9 cellular contexts compared by ENCODE assay signal in genomic region chr6:152170702-152171667, GRCh38.
DNase-seq lines count a peak whose midpoint lies in the region; ATAC-seq, FAIRE-seq and TF ChIP-seq lines count a peak whose summit lies in the region.
"Had no signal": no experiment of that assay in that cellular context is flagged by ENCODE, and none has a peak within 500 bp of the region (broad histone marks: within the 10 kb centered on the region; RNA-seq: fewer than 3 reads in every experiment).

No MANE protein-coding gene starts in this region.

- intact Hi-C loops in heart right ventricle (cut with DNase I) (no loop called here), Right ventricle myocardium superior (cut with DNase I) (no loop called here), pancreas (cut with DNase I) (no loop called here), sciatic nerve (cut with DNase I) (no loop called here)

- H3K4me3 ChIP-seq in heart right ventricle (no peak overlapping the region), pancreas (peak overlapping the region in 1 of 4 donors; percentile 13), SJCRH30 (no peak overlapping the region)
- H3K4me3 ChIP-seq: BLaER1 had no signal

- TF ChIP-seq CTCF in heart right ventricle (IDR thresholded peaks at IDR 0.05) = no peak
- TF ChIP-seq CTCF in pancreas (IDR thresholded peaks at IDR 0.05) = no peak

- peaks cover 6% of the 10 kb centered on the region for H3K9me3 Mint-ChIP-seq in activated naive CD4-positive, alpha-beta T cell treated with anti-CD3 and anti-CD28 coated beads, Interleukin-2, amount 10 ng/mL, durations not matched to agents 7 days and 5 days

- H3K27ac ChIP-seq in heart right ventricle (peak overlapping the region; percentile 11 to 64 (median 44)), pancreas (peak overlapping the region in 2 of 4 donors; percentile 15 to 46), SJCRH30 (no peak overlapping the region)
- H3K27ac ChIP-seq: BLaER1 had no signal

- ATAC-seq in heart right ventricle (peak in 1 of 8 donors; percentile 39), Right ventricle myocardium superior (ENCODE audit: poor library complexity) (no peak), HG03460 (IDR thresholded peaks at IDR 0.05; ENCODE audit: unreplicated experiment) (peak; percentile 89), pancreas (peak; percentile 55 to 86 (median 80)), sciatic nerve (no peak)

- H3K27me3 Mint-ChIP-seq in activated naive CD4-positive, alpha-beta T cell treated with anti-CD3 and anti-CD28 coated beads, Interleukin-2, amount 10 ng/mL, durations not matched to agents 7 days and 5 days = no peaks in the 10 kb centered on the region

- H3K4me3 Mint-ChIP-seq in activated naive CD4-positive, alpha-beta T cell treated with anti-CD3 and anti-CD28 coated beads, Interleukin-2, amount 10 ng/mL, durations not matched to agents 7 days and 5 days = peak overlapping the region; percentile 6

- CTCF ChIA-PET in activated naive CD4-positive, alpha-beta T cell treated with anti-CD3 and anti-CD28 coated beads, Interleukin-2, amount 10 ng/mL, durations not matched to agents 7 days and 5 days (lab: Charles Lee) = interaction anchor here (0.6 kb wide), 1 partner anchor 437 kb away, joined by 3 read pairs; no protein-coding TSS in a partner anchor

- DNase-seq in heart right ventricle (no peak), Right ventricle myocardium superior (no peak), pancreas (no peak), AG08396 (ENCODE audit: low spot score) (no peak), sciatic nerve (ENCODE audit: low spot score) (no peak), SJCRH30 (no peak)
- peak; percentile 50 for DNase-seq in activated naive CD4-positive, alpha-beta T cell treated with anti-CD3 and anti-CD28 coated beads, Interleukin-2, amount 10 ng/mL, durations not matched to agents 7 days and 5 days

- H3K9me3 ChIP-seq in heart right ventricle = no peaks in the 10 kb centered on the region
- no peaks in the 10 kb centered on the region for H3K9me3 ChIP-seq in pancreas
- no peaks in the 10 kb centered on the region for H3K9me3 ChIP-seq in SJCRH30 (replicated peaks)

- peaks cover 72% of the 10 kb centered on the region for H3K36me3 Mint-ChIP-seq in activated naive CD4-positive, alpha-beta T cell treated with anti-CD3 and anti-CD28 coated beads, Interleukin-2, amount 10 ng/mL, durations not matched to agents 7 days and 5 days

- H3K27ac Mint-ChIP-seq in activated naive CD4-positive, alpha-beta T cell treated with anti-CD3 and anti-CD28 coated beads, Interleukin-2, amount 10 ng/mL, durations not matched to agents 7 days and 5 days = peak overlapping the region; percentile 85

- no peaks in the 10 kb centered on the region for H3K27me3 ChIP-seq in heart right ventricle
- no peaks in the 10 kb centered on the region for H3K27me3 ChIP-seq in pancreas
- no peaks in the 10 kb centered on the region for H3K27me3 ChIP-seq in SJCRH30
- H3K27me3 ChIP-seq: BLaER1 had no signal

- peaks cover 34% of the 10 kb centered on the region for H3K4me1 Mint-ChIP-seq in activated naive CD4-positive, alpha-beta T cell treated with anti-CD3 and anti-CD28 coated beads, Interleukin-2, amount 10 ng/mL, durations not matched to agents 7 days and 5 days

- peaks cover 0 to 33% (median 21%) of the 10 kb centered on the region in 9 donors for H3K4me1 ChIP-seq in heart right ventricle
- H3K4me1 ChIP-seq in pancreas = no peaks in the 10 kb centered on the region
- no peaks in the 10 kb centered on the region for H3K4me1 ChIP-seq in SJCRH30

- 80% methylated on average over 13 of the region's 13 CpGs for WGBS in heart right ventricle, 2 donors
- WGBS in pancreas, 2 donors = 81 to 82% methylated on average over 13 of the region's 13 CpGs

- H3K36me3 ChIP-seq in heart right ventricle (peaks cover 0 to 83% (median 15%) of the 10 kb centered on the region in 9 donors), pancreas (peaks cover 0 to 26% (median 4%) of the 10 kb centered on the region in 3 donors), SJCRH30 (0 out of 2 replicates have a peak, but pooled peaks cover 6% of the 10 kb centered on the region)

- no peak for FAIRE-seq in pancreas (lab: Jason Lieb, UNC)

Comparison
In these comparisons a context has a peak if more than half of its experiments do, and no peak if none do; other contexts are left out.
1. ATAC-seq: peak in HG03460 (single experiment) and pancreas (4 of 4); none in Right ventricle myocardium superior (single experiment) and sciatic nerve (single experiment).